ENCODE assay signal across 1 cellular context in genomic region chr1:77978969-77979838, GRCh38.
TF ChIP-seq lines count a peak whose summit lies in the region.

Gene FUBP1 (minus strand): TSS chr1:77979072. CDS start chr1:77979004, 68 bp downstream.

TF ChIP-seq in HEK293, 187 proteins besides CTCF, POLR2A, EP300 and RAD21 (continued from another document and continues in another):
- peak; percentile 78 for TF ChIP-seq PRDM10 (tag by site-specific recombination; IDR thresholded peaks at IDR 0.05)
- TF ChIP-seq BCL11B (tag by site-specific recombination; IDR thresholded peaks at IDR 0.05; ENCODE audit: low read depth): peak; percentile 77
- no peak for TF ChIP-seq ZNF248 (tag by site-specific recombination; IDR thresholded peaks at IDR 0.05)
- TF ChIP-seq ZNF341 (tag by site-specific recombination; IDR thresholded peaks at IDR 0.05; ENCODE audit: low read depth): peak; percentile 91
- no peak for TF ChIP-seq ZBTB6 (tag by site-specific recombination; IDR thresholded peaks at IDR 0.05)
- peak; percentile 33; the same call in 1 of the 2 replicates for TF ChIP-seq ZNF362 (tag by site-specific recombination; IDR thresholded peaks at IDR 0.05)
- TF ChIP-seq GLIS2 (tag by site-specific recombination; IDR thresholded peaks at IDR 0.05): peak; percentile 48; the same call in 1 of the 2 replicates
- peak; percentile 70 for TF ChIP-seq ZNF366 (tag by site-specific recombination; conservative IDR thresholded peaks at IDR 0.05)
- peak; percentile 44; the same call in 1 of the 2 replicates for TF ChIP-seq ZBTB20 (tag by site-specific recombination; IDR thresholded peaks at IDR 0.05)
- peak; percentile 74; the same call in 1 of the 2 replicates for TF ChIP-seq ZNF610 (tag by site-specific recombination; IDR thresholded peaks at IDR 0.05; ENCODE audit: borderline replicate concordance)
- peak; percentile 65 for TF ChIP-seq SETDB1 (IDR thresholded peaks at IDR 0.05; ENCODE audit: insufficient read length, low read length)
- no peak for TF ChIP-seq ZNF549 (tag by site-specific recombination; IDR thresholded peaks at IDR 0.05)
- TF ChIP-seq ZNF658 (tag by site-specific recombination; IDR thresholded peaks at IDR 0.05): no peak
- peak; percentile 72 for TF ChIP-seq SP3 (tag by site-specific recombination; IDR thresholded peaks at IDR 0.05)
- TF ChIP-seq HOXC10 (CRISPR knock-in tag; IDR thresholded peaks at IDR 0.05): no peak
- no peak for TF ChIP-seq ZNF555 (tag by site-specific recombination; conservative IDR thresholded peaks at IDR 0.05)
- TF ChIP-seq ZBTB17 (tag by site-specific recombination; IDR thresholded peaks at IDR 0.05): peak; percentile 72
- peak; percentile 93 for TF ChIP-seq ZNF324 (tag by site-specific recombination; IDR thresholded peaks at IDR 0.05)
- no peak for TF ChIP-seq ZNF239 (tag by site-specific recombination; IDR thresholded peaks at IDR 0.05)
- TF ChIP-seq ZNF223 (tag by site-specific recombination; IDR thresholded peaks at IDR 0.05): no peak
- no peak for TF ChIP-seq ZNF350 (tag by site-specific recombination; IDR thresholded peaks at IDR 0.05)
- no peak for TF ChIP-seq ZNF433 (tag by site-specific recombination; IDR thresholded peaks at IDR 0.05; ENCODE audit: low read depth)
- 0 out of 2 replicates have a peak, but pooled peaks have one; percentile 33 for TF ChIP-seq GLI4 (tag by site-specific recombination; IDR thresholded peaks at IDR 0.05)
- no peak for TF ChIP-seq ZNF785 (tag by site-specific recombination; IDR thresholded peaks at IDR 0.05)
- TF ChIP-seq ZNF518A (tag by site-specific recombination; conservative IDR thresholded peaks at IDR 0.05; ENCODE audit: low read depth): peak; percentile 49; the same call in 1 of the 2 replicates
- TF ChIP-seq ZSCAN5A (tag by site-specific recombination; IDR thresholded peaks at IDR 0.05): 0 out of 2 replicates have a peak, but pooled peaks have one; percentile 76
- no peak for TF ChIP-seq ZNF266 (tag by site-specific recombination; IDR thresholded peaks at IDR 0.05; ENCODE audit: low read depth)
- no peak for TF ChIP-seq ZNF596 (tag by site-specific recombination; IDR thresholded peaks at IDR 0.05)
- TF ChIP-seq ZNF214 (tag by site-specific recombination; IDR thresholded peaks at IDR 0.05; ENCODE audit: borderline replicate concordance): no peak
- TF ChIP-seq ZNF146 (tag by site-specific recombination; IDR thresholded peaks at IDR 0.05): peak; percentile 42; the same call in 1 of the 2 replicates
- no peak for TF ChIP-seq MEIS1 (CRISPR knock-in tag; IDR thresholded peaks at IDR 0.05; ENCODE audit: borderline replicate concordance)
- no peak for TF ChIP-seq AEBP2 (tag by site-specific recombination; IDR thresholded peaks at IDR 0.05; ENCODE audit: borderline replicate concordance)
- no peak for TF ChIP-seq ZBTB49 (tag by site-specific recombination; IDR thresholded peaks at IDR 0.05; ENCODE audit: low read depth)
- TF ChIP-seq ZBTB44 (tag by site-specific recombination; IDR thresholded peaks at IDR 0.05): no peak
- peak; percentile 77 for TF ChIP-seq ZNF24 (tag by site-specific recombination; IDR thresholded peaks at IDR 0.05)
- TF ChIP-seq OVOL3 (tag by site-specific recombination; IDR thresholded peaks at IDR 0.05): peak; percentile 76; the same call in 1 of the 2 replicates
- no peak for TF ChIP-seq ZNF513 (tag by site-specific recombination; IDR thresholded peaks at IDR 0.05)
- TF ChIP-seq SALL2 (tag by site-specific recombination; IDR thresholded peaks at IDR 0.05; ENCODE audit: borderline replicate concordance): no peak
